14 cellular contexts compared by ENCODE assay signal in the genomic region with DNA sequence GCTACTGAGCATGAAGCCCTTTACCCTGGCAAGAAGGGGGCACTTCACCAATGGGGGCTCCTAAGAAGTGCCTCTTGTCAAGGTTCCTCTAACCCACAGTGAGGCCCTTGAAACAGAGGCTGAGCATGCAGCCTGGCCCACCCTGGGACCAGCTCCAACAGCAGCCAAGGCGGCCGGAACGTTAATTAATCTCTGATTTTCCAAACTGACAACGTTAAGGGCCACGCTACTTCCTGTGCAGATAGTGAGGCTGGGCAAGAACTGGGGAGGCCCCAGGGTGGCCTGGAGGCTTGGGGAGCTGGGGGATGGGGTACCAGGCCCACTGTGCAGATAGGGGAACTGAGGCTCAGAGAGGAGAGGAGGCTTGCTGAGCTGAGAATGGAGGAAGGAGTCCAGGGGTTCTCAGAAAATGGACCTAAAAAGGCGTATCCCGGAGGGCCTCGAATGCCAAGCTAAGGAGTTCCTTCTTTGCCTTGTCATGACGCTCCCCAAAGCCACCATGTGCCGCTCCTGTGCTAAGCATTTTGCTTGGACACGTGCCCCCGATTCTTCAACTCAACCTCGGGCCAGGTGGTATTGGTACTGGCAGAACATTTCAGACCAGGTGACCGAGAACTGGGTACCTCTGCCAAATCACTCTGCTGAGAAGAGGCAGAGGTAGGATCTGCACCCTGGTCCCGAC.
DNase-seq lines count a peak whose midpoint lies in the region; ATAC-seq, FAIRE-seq and TF ChIP-seq lines count a peak whose summit lies in the region.
"Had no signal": no experiment of that assay in that cellular context is flagged by ENCODE, and none has a peak within 500 bp of the region (broad histone marks: within the 10 kb centered on the region; RNA-seq: fewer than 3 reads in every experiment).

No MANE protein-coding gene starts in this region.

- TF ChIP-seq POLR2A in endothelial cell of umbilical vein (IDR thresholded peaks at IDR 0.05; ENCODE audit: low read depth, low read length) (no peak), sigmoid colon (IDR thresholded peaks at IDR 0.05) (no peak)

- H3K27me3 ChIP-seq in endothelial cell of umbilical vein (ENCODE audit: control insufficient read depth in 2 of 2, insufficient read depth in 2 of 2, low read length in 2 of 2) (no peaks in the 10 kb centered on the region), sigmoid colon (no peaks in the 10 kb centered on the region)

- H3K27me3 Mint-ChIP-seq in CD14-positive monocyte (ENCODE audit: low read depth in 3 of 3) = peaks cover 0 to 4% (median 1%) of the 10 kb centered on the region in 3 donors
- H3K27me3 Mint-ChIP-seq: activated CD4-positive, alpha-beta T cell treated with anti-CD3 and anti-CD28 coated beads for 36 hours had no signal

- no TSS peak for BruUV-seq in endothelial cell of umbilical vein (replicated peaks; lab: Mats Ljungman, UMichigan)

- H2AFZ ChIP-seq in endothelial cell of umbilical vein (ENCODE audit: low read depth, low read length) = no peak overlapping the region

- FAIRE-seq in endothelial cell of umbilical vein (lab: Jason Lieb, UNC) = peak; percentile 59
- FAIRE-seq: islet of Langerhans had no signal

- peak overlapping the region; percentile 2 for H3K4me2 ChIP-seq in endothelial cell of umbilical vein (ENCODE audit: insufficient read depth, low read length)

- H3K27ac ChIP-seq in RWPE1 (peak overlapping the region; percentile 99), endothelial cell of umbilical vein (ENCODE audit: insufficient read depth, low read depth, low read length) (peak overlapping the region; percentile 68), sigmoid colon (peak overlapping the region; percentile 69 to 92 (median 85))
- H3K27ac ChIP-seq: HL-60 had no signal

- ATAC-seq in HG02623 (IDR thresholded peaks at IDR 0.05; ENCODE audit: unreplicated experiment) (no peak), HG03159 (IDR thresholded peaks at IDR 0.05; ENCODE audit: unreplicated experiment) (no peak)
- ATAC-seq: activated CD4-positive, alpha-beta T cell treated with anti-CD3 and anti-CD28 coated beads for 36 hours had no signal

- H3K36me3 ChIP-seq in endothelial cell of umbilical vein (ENCODE audit: control insufficient read depth in 2 of 2, extremely low read depth in 1 of 2, insufficient read depth in 2 of 2, low read length in 2 of 2) (peaks cover 0 to 4% of the 10 kb centered on the region in 2 experiments), sigmoid colon (no peaks in the 10 kb centered on the region)

- peak overlapping the region in 4 of 7 donors; percentile 21 to 79 (median 44) for H3K27ac Mint-ChIP-seq in CD14-positive monocyte
- H3K27ac Mint-ChIP-seq: activated CD4-positive, alpha-beta T cell treated with anti-CD3 and anti-CD28 coated beads for 36 hours had no signal

- no peak overlapping the region for H3K9ac ChIP-seq in endothelial cell of umbilical vein (replicated peaks; ENCODE audit: extremely low read depth, insufficient read depth, low read length)

- no peak for TF ChIP-seq EP300 in sigmoid colon (IDR thresholded peaks at IDR 0.05)

- POLR2A ChIA-PET in RWPE1 (lab: Yijun Ruan, JAX; ENCODE audit: low non-redundant PET) (no interaction called here), endothelial cell of umbilical vein (lab: Charles Lee) (no interaction called here)

- H3K9me3 ChIP-seq in endothelial cell of umbilical vein (replicated peaks; ENCODE audit: control insufficient read depth, insufficient read depth, low read length) = no peaks in the 10 kb centered on the region
- no peaks in the 10 kb centered on the region for H3K9me3 ChIP-seq in sigmoid colon

- no peaks in the 10 kb centered on the region for H3K9me1 ChIP-seq in endothelial cell of umbilical vein (replicated peaks; ENCODE audit: control insufficient read depth, extremely low read depth, insufficient read depth, low read length)

- peaks cover 37 to 58% of the 10 kb centered on the region in 2 donors for H3K36me3 Mint-ChIP-seq in CD14-positive monocyte

- H3K4me3 ChIP-seq in endothelial cell of umbilical vein (replicated peaks in 1 of 3; ENCODE audit: insufficient read depth in 1 of 3, low read depth in 1 of 3, low read length in 3 of 3) = no peak overlapping the region
- no peak overlapping the region for H3K4me3 ChIP-seq in sigmoid colon

- H3K4me1 ChIP-seq in endothelial cell of umbilical vein (ENCODE audit: control insufficient read depth, extremely low read depth, insufficient read depth, low read length) (peaks cover 39% of the 10 kb centered on the region), sigmoid colon (peaks cover 0 to 100% (median 99%) of the 10 kb centered on the region in 4 donors)

- DNase-seq in CD14-positive monocyte (ENCODE audit: low spot score) (no peak), RWPE1 (ENCODE audit: low spot score) (no peak), endothelial cell of umbilical vein (ENCODE audit: low read depth, low spot score) (no peak), sigmoid colon (no peak), NCI-H146 treated with DMSO at 0.1 percent for 48 hours (lab: John Stamatoyannopoulos, UW; ENCODE audit: unreplicated experiment) (no peak), GM03348 (ENCODE audit: low spot score) (no peak)
- DNase-seq: activated CD4-positive, alpha-beta T cell treated with anti-CD3 and anti-CD28 coated beads for 36 hours; NCI-H2107; NK-92 treated with Interleukin-12 subunit alpha and Interleukin-12 subunit beta, amount 100 ng/mL, for 24 hours; stimulated activated CD8-positive, alpha-beta memory T cell treated with anti-CD3 and anti-CD28 coated beads, Interleukin-4, amount 100 ng/mL, for 48 hours had no signal

- 80 to 83% methylated on average over 15 of the region's 15 CpGs for WGBS in sigmoid colon, 2 donors

- intact Hi-C loops in CD14-positive monocyte (cut with micrococcal nuclease) (no loop called here), endothelial cell of umbilical vein (cut with micrococcal nuclease) (loop anchor here (1.0 to 2.0 kb wide), 2 partner anchors 35 to 46 kb away; no protein-coding TSS in a partner anchor), sigmoid colon (cut with DNase I) (loop anchor here (2.0 to 5.0 kb wide), 2 partner anchors 27 to 37 kb away; no protein-coding TSS in a partner anchor)

- H4K20me1 ChIP-seq in endothelial cell of umbilical vein (replicated peaks; ENCODE audit: control insufficient read depth, extremely low read depth, insufficient read depth, low read length) = no peaks in the 10 kb centered on the region

- no peak for TF ChIP-seq CTCF in CD14-positive monocyte (IDR thresholded peaks at IDR 0.05)
- no peak for TF ChIP-seq CTCF in RWPE1 (conservative IDR thresholded peaks at IDR 0.05; ENCODE audit: low read depth)
- TF ChIP-seq CTCF in endothelial cell of umbilical vein (IDR thresholded peaks at IDR 0.05; ENCODE audit: extremely low read depth in 1 of 2, insufficient read depth in 1 of 2, low read depth in 1 of 2, low read length in 2 of 2) = no peak
- no peak for TF ChIP-seq CTCF in sigmoid colon (IDR thresholded peaks at IDR 0.05)

- no peaks in the 10 kb centered on the region for H3K9me3 Mint-ChIP-seq in CD14-positive monocyte

- H3K79me2 ChIP-seq in endothelial cell of umbilical vein (ENCODE audit: control insufficient read depth, insufficient read depth, low read length) = peaks cover 94% of the 10 kb centered on the region

- peaks cover 17% of the 10 kb centered on the region for H3K4me1 Mint-ChIP-seq in CD14-positive monocyte
- H3K4me1 Mint-ChIP-seq: activated CD4-positive, alpha-beta T cell treated with anti-CD3 and anti-CD28 coated beads for 36 hours had no signal

- dilution Hi-C loops in endothelial cell of umbilical vein (cut with MboI; ENCODE audit: extremely low pct_ligation_motif_present, low sequenced_read_pairs) = no loop called here

- no peak overlapping the region for H3K4me3 Mint-ChIP-seq in CD14-positive monocyte
- H3K4me3 Mint-ChIP-seq: activated CD4-positive, alpha-beta T cell treated with anti-CD3 and anti-CD28 coated beads for 36 hours had no signal

- CTCF ChIA-PET in RWPE1 (lab: Yijun Ruan, JAX) (interaction anchor here (0.7 to 1.1 kb wide), 4 partner anchors 9 to 49 kb away, joined by 3 to 5 read pairs (median 4); no protein-coding TSS in a partner anchor), endothelial cell of umbilical vein (lab: Charles Lee) (interaction anchor here (0.6 to 3.2 kb wide), 18 partner anchors 10 to 195 kb away, joined by 3 to 24 read pairs (median 6); partner anchors contain the start of gene TOR2A)

TF ChIP-seq in endothelial cell of umbilical vein, 7 proteins besides CTCF, POLR2A, EP300 and RAD21:
- no peak for TF ChIP-seq POLR2AphosphoS5 (IDR thresholded peaks at IDR 0.05; ENCODE audit: insufficient read depth, low read depth, low read length)
- TF ChIP-seq JUN (IDR thresholded peaks at IDR 0.05; ENCODE audit: borderline replicate concordance, insufficient read depth, insufficient read length, low read depth) = no peak
- TF ChIP-seq MAX (IDR thresholded peaks at IDR 0.05; ENCODE audit: insufficient read depth, insufficient read length) = no peak
- no peak for TF ChIP-seq GATA2 (IDR thresholded peaks at IDR 0.05; ENCODE audit: insufficient read depth, insufficient read length, low read depth, low read length)
- TF ChIP-seq EZH2 (IDR thresholded peaks at IDR 0.05; ENCODE audit: borderline replicate concordance, low read depth, low read length, severe bottlenecking) = no peak
- TF ChIP-seq MYC (IDR thresholded peaks at IDR 0.05; ENCODE audit: low read depth, low read length) = no peak
- TF ChIP-seq FOS (IDR thresholded peaks at IDR 0.05; ENCODE audit: borderline replicate concordance, insufficient read depth, low read length) = no peak
TF ChIP-seq in endothelial cell of umbilical vein: peak in this region for 0.

Comparison
In these comparisons a context has a peak if more than half of its experiments do, and no peak if none do; other contexts are left out.
1. intact Hi-C loops: an anchor here in endothelial cell of umbilical vein (1.0 to 2.0 kb wide) and sigmoid colon (2.0 to 5.0 kb wide); none called in CD14-positive monocyte.